11 cellular contexts compared by ENCODE assay signal in the genomic region with DNA sequence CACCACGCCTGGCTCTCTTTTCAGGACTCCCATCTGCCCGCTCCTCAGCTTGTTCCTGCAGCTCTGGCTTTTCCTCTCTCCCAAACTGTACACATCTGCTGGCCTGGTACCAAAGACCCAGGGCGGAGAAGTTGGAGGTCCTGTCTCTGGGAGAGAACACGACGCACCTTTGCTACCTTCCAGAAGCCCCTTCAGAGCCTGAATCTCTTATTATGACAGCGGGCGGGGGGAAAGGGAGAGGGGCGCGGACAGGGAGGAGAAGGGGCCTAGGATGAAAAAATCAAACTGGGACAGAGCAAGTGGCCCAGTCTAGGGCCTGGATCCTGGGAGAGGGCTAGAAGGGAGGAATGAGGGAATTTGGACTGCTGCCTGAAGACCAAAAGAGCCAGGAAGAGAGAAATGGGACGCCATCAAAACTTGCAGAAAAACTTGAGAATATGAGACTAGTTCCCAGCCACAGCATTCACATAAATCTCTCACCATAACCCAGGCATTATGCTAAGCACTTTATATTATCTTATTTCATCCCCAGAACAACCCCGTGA. TPM values are rescaled to one million over a fixed set of nuclear protein-coding genes. Genes with fewer than 3 reads are reported as not detected.
DNase-seq lines count a peak whose midpoint lies in the region; ATAC-seq and TF ChIP-seq lines count a peak whose summit lies in the region.
"Had no signal": no experiment of that assay in that cellular context is flagged by ENCODE, and none has a peak within 500 bp of the region (broad histone marks: within the 10 kb centered on the region; RNA-seq: fewer than 3 reads in every experiment).

No MANE protein-coding gene starts in this region.

- peaks cover 6% of the 10 kb centered on the region for H3K36me3 Mint-ChIP-seq in CD4-positive, CD25-positive, alpha-beta regulatory T cell
- peaks cover 6% of the 10 kb centered on the region for H3K36me3 Mint-ChIP-seq in progenitor cell of endocrine pancreas (ENCODE audit: insufficient read depth)
- H3K36me3 Mint-ChIP-seq: natural killer cell treated with Interleukin-12 subunit alpha and Interleukin-12 subunit beta and Interleukin-15 and Interleukin-18, amount 100 ng/mL, for 72 hours had no signal

- peaks cover 13% of the 10 kb centered on the region for H3K27me3 Mint-ChIP-seq in CD4-positive, CD25-positive, alpha-beta regulatory T cell
- no peaks in the 10 kb centered on the region for H3K27me3 Mint-ChIP-seq in progenitor cell of endocrine pancreas
- H3K27me3 Mint-ChIP-seq: natural killer cell treated with Interleukin-12 subunit alpha and Interleukin-12 subunit beta and Interleukin-15 and Interleukin-18, amount 100 ng/mL, for 72 hours had no signal

- peak overlapping the region; percentile 100 for H3K27ac ChIP-seq in CD4-positive, CD25-positive, alpha-beta regulatory T cell (ENCODE audit: insufficient read depth, low read length, poor library complexity, severe bottlenecking)
- H3K27ac ChIP-seq in SJCRH30 = peak overlapping the region; percentile 22; the same call in 1 of the 2 replicates

- no peak overlapping the region for H3K4me3 Mint-ChIP-seq in CD4-positive, CD25-positive, alpha-beta regulatory T cell
- H3K4me3 Mint-ChIP-seq in progenitor cell of endocrine pancreas (ENCODE audit: low read depth) = peak overlapping the region; percentile 8
- H3K4me3 Mint-ChIP-seq: brain; natural killer cell treated with Interleukin-12 subunit alpha and Interleukin-12 subunit beta and Interleukin-15 and Interleukin-18, amount 100 ng/mL, for 72 hours had no signal

- no peak for DNase-seq in CD4-positive, CD25-positive, alpha-beta regulatory T cell
- no peak for DNase-seq in SJCRH30
- peak; percentile 50 for DNase-seq in fibroblast of pulmonary artery (ENCODE audit: low read depth)
- no peak for DNase-seq in progenitor cell of endocrine pancreas (ENCODE audit: low spot score, unreplicated experiment)
- DNase-seq in NK-92 treated with Interleukin-12 subunit alpha and Interleukin-12 subunit beta, amount 100 ng/mL, for 24 hours (lab: John Stamatoyannopoulos, UW) = no peak
- no peak for DNase-seq in activated CD8-positive, alpha-beta memory T cell treated with anti-CD3 and anti-CD28 coated beads, Interleukin-2, amount 50 U/mL, for 4 hours
- DNase-seq: KG1 had no signal

- peaks cover 85% of the 10 kb centered on the region for H3K4me1 ChIP-seq in CD4-positive, CD25-positive, alpha-beta regulatory T cell (ENCODE audit: control insufficient read depth, insufficient read depth, low read length, poor library complexity, severe bottlenecking)
- H3K4me1 ChIP-seq in SJCRH30 = peaks cover 24% of the 10 kb centered on the region

- H3K9me3 Mint-ChIP-seq in CD4-positive, CD25-positive, alpha-beta regulatory T cell = peaks cover 0 to under 1% (median 0%) of the 10 kb centered on the region in 7 donors
- H3K9me3 Mint-ChIP-seq in progenitor cell of endocrine pancreas (ENCODE audit: low read depth) = no peaks in the 10 kb centered on the region
- H3K9me3 Mint-ChIP-seq: natural killer cell treated with Interleukin-12 subunit alpha and Interleukin-12 subunit beta and Interleukin-15 and Interleukin-18, amount 100 ng/mL, for 72 hours had no signal

- no peak overlapping the region for H3K27ac Mint-ChIP-seq in CD4-positive, CD25-positive, alpha-beta regulatory T cell
- peak overlapping the region; percentile 88 for H3K27ac Mint-ChIP-seq in progenitor cell of endocrine pancreas
- H3K27ac Mint-ChIP-seq: natural killer cell treated with Interleukin-12 subunit alpha and Interleukin-12 subunit beta and Interleukin-15 and Interleukin-18, amount 100 ng/mL, for 72 hours had no signal

- H3K9me3 ChIP-seq in CD4-positive, CD25-positive, alpha-beta regulatory T cell (ENCODE audit: control insufficient read depth in 2 of 2, low read length in 2 of 2) = no peaks in the 10 kb centered on the region
- H3K9me3 ChIP-seq in SJCRH30 (replicated peaks) = no peaks in the 10 kb centered on the region

- peaks cover 8 to 56% (median 40%) of the 10 kb centered on the region in 4 donors for H3K4me1 Mint-ChIP-seq in CD4-positive, CD25-positive, alpha-beta regulatory T cell
- peaks cover 16% of the 10 kb centered on the region for H3K4me1 Mint-ChIP-seq in progenitor cell of endocrine pancreas (ENCODE audit: low read depth)

- peaks cover 17% of the 10 kb centered on the region for H3K36me3 ChIP-seq in CD4-positive, CD25-positive, alpha-beta regulatory T cell (ENCODE audit: control insufficient read depth, insufficient read depth, low read length)
- H3K36me3 ChIP-seq in SJCRH30 = peaks cover 4% of the 10 kb centered on the region; the same call in 1 of the 2 replicates

- TF ChIP-seq CTCF in fibroblast of pulmonary artery (IDR thresholded peaks at IDR 0.05; ENCODE audit: low read length, missing control alignments) (no peak), progenitor cell of endocrine pancreas (IDR thresholded peaks at IDR 0.05; ENCODE audit: unreplicated experiment) (no peak)

- H3K4me3 ChIP-seq in CD4-positive, CD25-positive, alpha-beta regulatory T cell (ENCODE audit: low read depth, low read length) = peak overlapping the region; percentile 94
- H3K4me3 ChIP-seq in SJCRH30 (peak overlapping the region; percentile 30), fibroblast of pulmonary artery (replicated peaks; ENCODE audit: low read depth, low read length) (peak overlapping the region; percentile 79)

- no peak for ATAC-seq in CD4-positive, CD25-positive, alpha-beta regulatory T cell (ENCODE audit: low read depth in 2 of 2)
- ATAC-seq in GM18873 (IDR thresholded peaks at IDR 0.05; ENCODE audit: low FRiP score, unreplicated experiment) (no peak), GM21619 (IDR thresholded peaks at IDR 0.05; ENCODE audit: unreplicated experiment) (no peak)
- ATAC-seq: natural killer cell treated with Interleukin-12 subunit alpha and Interleukin-12 subunit beta and Interleukin-15 and Interleukin-18, amount 100 ng/mL, for 72 hours had no signal

- no peaks in the 10 kb centered on the region for H3K27me3 ChIP-seq in CD4-positive, CD25-positive, alpha-beta regulatory T cell (ENCODE audit: control insufficient read depth, insufficient read depth, low read length)
- H3K27me3 ChIP-seq in SJCRH30 = no peaks in the 10 kb centered on the region

RNA-seq across cellular contexts. Expression of a gene that starts 2.5 kb away (rescaled TPM):
- 1,740 TPM for total RNA-seq in CD4-positive, CD25-positive, alpha-beta regulatory T cell
- 1 to 10 TPM; 4.8 to 7.7 (median 6.2) TPM for polyA plus RNA-seq in CD4-positive, CD25-positive, alpha-beta regulatory T cell
- total RNA-seq in SJCRH30 (2014; rRNA removed; shearing (Covaris generic)) = 9.3 and 13.5 TPM in 2 replicates
- total RNA-seq in progenitor cell of endocrine pancreas = 37.2 and 40.8 TPM in 2 replicates

RNA-seq across cellular contexts. Expression of a gene that starts 8.1 kb away (rescaled TPM):
- 205 TPM for total RNA-seq in CD4-positive, CD25-positive, alpha-beta regulatory T cell
- polyA plus RNA-seq in CD4-positive, CD25-positive, alpha-beta regulatory T cell = 10 to 100 TPM; 42.7 to 60.4 (median 59.3) TPM
- total RNA-seq in SJCRH30 (2014; rRNA removed; shearing (Covaris generic)) = 6.1 and 7.9 TPM in 2 replicates
- 46.4 and 48.1 TPM in 2 replicates for total RNA-seq in progenitor cell of endocrine pancreas

RNA-seq across cellular contexts. Expression of a gene that starts 21.5 kb away (rescaled TPM):
- total RNA-seq in CD4-positive, CD25-positive, alpha-beta regulatory T cell = 27.3 TPM
- polyA plus RNA-seq in CD4-positive, CD25-positive, alpha-beta regulatory T cell = 10 to 100 TPM; 20.6 to 38.9 (median 29.9) TPM
- total RNA-seq in SJCRH30 (2014; rRNA removed; shearing (Covaris generic)) = 13.0 and 19.8 TPM in 2 replicates
- total RNA-seq in progenitor cell of endocrine pancreas = 24.6 and 28.1 TPM in 2 replicates

RNA-seq across cellular contexts. Expression of a gene that starts 30.8 kb away (rescaled TPM):
- total RNA-seq in CD4-positive, CD25-positive, alpha-beta regulatory T cell = not detected
- polyA plus RNA-seq in CD4-positive, CD25-positive, alpha-beta regulatory T cell = not detected
- 0.79 and 0.91 TPM in 2 replicates for total RNA-seq in SJCRH30 (2014; rRNA removed; shearing (Covaris generic))
- 0.47 TPM in 1 of 2 replicates, not detected in the other for total RNA-seq in progenitor cell of endocrine pancreas
- total RNA-seq: natural killer cell treated with Interleukin-12 subunit alpha and Interleukin-12 subunit beta and Interleukin-15 and Interleukin-18, amount 100 ng/mL, for 72 hours had no signal

RNA-seq across cellular contexts. Expression of a gene that starts 35.3 kb away (rescaled TPM):
- total RNA-seq in CD4-positive, CD25-positive, alpha-beta regulatory T cell = 10.1 TPM
- 10 to 100 TPM; 23.6 to 29.9 (median 25.4) TPM for polyA plus RNA-seq in CD4-positive, CD25-positive, alpha-beta regulatory T cell
- total RNA-seq in SJCRH30 (2014; rRNA removed; shearing (Covaris generic)) = 1.9 and 2.2 TPM in 2 replicates
- total RNA-seq in progenitor cell of endocrine pancreas = 5.2 and 5.3 TPM in 2 replicates

Comparison
In these comparisons a context has a peak if more than half of its experiments do, and no peak if none do; other contexts are left out.
1. H3K4me3 ChIP-seq: peak in every context shown above with its lines; median percentile 94 in CD4-positive, CD25-positive, alpha-beta regulatory T cell; 79 in fibroblast of pulmonary artery; 30 in SJCRH30.
2. RNA of a gene that starts 2.5 kb away (total RNA-seq): 1,740 TPM in CD4-positive, CD25-positive, alpha-beta regulatory T cell (single experiment); 37.2 to 40.8 TPM in progenitor cell of endocrine pancreas and 9.3 to 13.5 TPM in SJCRH30; every median in the first group is over 10 times any median in the second.